Comparison of ENCODE assay signal across 8 cellular contexts in the genomic region with DNA sequence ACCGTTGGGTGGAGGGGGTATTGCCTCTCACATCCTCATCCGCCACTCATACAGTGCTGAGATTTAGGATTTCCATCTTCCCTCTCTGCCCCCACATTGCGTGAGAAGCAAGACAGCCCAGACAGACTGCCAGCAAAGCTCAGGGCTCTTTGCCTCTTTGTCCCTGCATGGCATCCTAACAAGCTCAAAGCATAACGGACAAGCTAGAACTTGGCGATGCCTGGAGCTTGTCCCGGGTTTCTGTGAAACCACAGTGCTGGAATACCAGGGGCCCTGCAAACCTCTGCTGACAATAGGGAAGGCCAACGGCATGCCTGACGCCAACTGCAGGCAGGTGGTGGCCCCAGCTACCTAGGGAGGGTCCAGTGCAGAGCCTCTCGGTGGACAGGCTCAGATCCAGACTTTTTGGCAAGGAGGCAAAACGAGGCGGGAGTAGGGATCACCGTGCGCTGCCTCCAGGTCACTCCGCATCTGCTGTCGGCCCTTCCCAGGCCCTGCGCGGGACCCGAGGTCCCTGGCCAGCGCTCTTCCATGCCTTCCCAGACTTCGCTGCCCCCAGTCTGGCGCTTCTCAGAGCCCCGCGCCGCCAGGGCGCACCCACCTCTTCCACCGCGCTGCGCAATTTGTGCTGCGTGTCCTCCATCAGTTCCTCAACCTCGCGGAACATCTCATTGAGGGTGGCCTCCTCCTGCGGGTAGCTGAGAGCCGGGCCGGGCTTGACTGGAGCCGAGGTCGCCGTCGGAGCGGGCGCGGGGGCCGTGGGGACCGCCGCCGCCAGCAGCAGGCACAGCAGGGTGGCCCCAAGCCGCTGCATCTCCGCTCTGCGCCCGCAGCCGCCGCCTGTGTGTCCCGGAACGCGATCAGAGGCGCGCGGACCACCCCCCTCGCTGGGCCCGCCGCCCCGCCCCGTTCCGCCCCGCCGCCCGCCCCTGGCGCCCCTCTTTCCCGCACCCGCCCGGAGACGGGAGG. TPM values are rescaled to one million over a fixed set of nuclear protein-coding genes. Genes with fewer than 3 reads are reported as not detected.
DNase-seq lines count a peak whose midpoint lies in the region; TF ChIP-seq lines count a peak whose summit lies in the region.

A gene (minus strand): TSS at position 858 of the 969 bp plus-strand sequence. CDS start 44 bp downstream, at position 814.

- H3K36me3 ChIP-seq in HEK293 (ENCODE audit: control insufficient read depth in 2 of 2, insufficient read depth in 1 of 2, low read length in 2 of 2) (no peaks in the 10 kb centered on the region), osteoblast (ENCODE audit: insufficient read depth, low read length) (no peaks in the 10 kb centered on the region)

- H3K4me2 ChIP-seq in osteoblast (ENCODE audit: insufficient read depth, low read length), result peak within 1 kb of the TSS; percentile 77

- no peak for DNase-seq in activated T-helper 2 cell treated with anti-CD3 and anti-CD28 coated beads, Interferon-gamma antibody, Interleukin-2, Interleukin-4, amounts not matched to agents 10 μg/mL and 5 μg/mL and 100 μg/mL, durations not matched to agents 14 hours and 24 hours and 36 hours (ENCODE audit: low spot score)
- DNase-seq in glutamatergic neuron, result peak; percentile 55
- peak; percentile 81 for DNase-seq in osteoblast (ENCODE audit: insufficient read length, low spot score, missing footprints)
- DNase-seq in NCI-H345 treated with DMSO at 0.1 percent for 48 hours (lab: John Stamatoyannopoulos, UW; ENCODE audit: unreplicated experiment), result no peak
- no peak for DNase-seq in kidney glomerular epithelial cell (lab: John Stamatoyannopoulos, UW)
- no peak for DNase-seq in GM19238 (ENCODE audit: insufficient read length, low spot score)
- DNase-seq in SHP77 (lab: John Stamatoyannopoulos, UW), result no peak

- peaks cover 77% of the 10 kb centered on the region for H3K27me3 Mint-ChIP-seq in activated T-helper 2 cell treated with anti-CD3 and anti-CD28 coated beads, Interferon-gamma antibody, Interleukin-2, Interleukin-4, amounts not matched to agents 10 μg/mL and 5 μg/mL and 100 μg/mL, durations not matched to agents 14 hours and 24 hours and 36 hours (ENCODE audit: low read depth)
- peaks cover 2% of the 10 kb centered on the region for H3K27me3 Mint-ChIP-seq in glutamatergic neuron (ENCODE audit: unreplicated experiment)

- intact Hi-C loops in activated T-helper 2 cell treated with anti-CD3 and anti-CD28 coated beads, Interferon-gamma antibody, Interleukin-2, Interleukin-4, amounts not matched to agents 10 μg/mL and 5 μg/mL and 100 μg/mL, durations not matched to agents 14 hours and 24 hours and 36 hours (cut with micrococcal nuclease), result no loop called here

- H3K9me3 Mint-ChIP-seq in activated T-helper 2 cell treated with anti-CD3 and anti-CD28 coated beads, Interferon-gamma antibody, Interleukin-2, Interleukin-4, amounts not matched to agents 10 μg/mL and 5 μg/mL and 100 μg/mL, durations not matched to agents 14 hours and 24 hours and 36 hours, result no peaks in the 10 kb centered on the region
- H3K9me3 Mint-ChIP-seq in glutamatergic neuron (ENCODE audit: unreplicated experiment), result peaks cover 10% of the 10 kb centered on the region

- peaks cover 44% of the 10 kb centered on the region for H3K27me3 ChIP-seq in osteoblast (ENCODE audit: insufficient read depth, low read length)

- POLR2A ChIA-PET in HEK293 (lab: Yijun Ruan, JAX), result interaction anchor here (0.5 to 1.6 kb wide), 2 partner anchors 14 to 28 kb away, joined by 4 read pairs; no protein-coding TSS in a partner anchor

- H3K4me3 Mint-ChIP-seq in activated T-helper 2 cell treated with anti-CD3 and anti-CD28 coated beads, Interferon-gamma antibody, Interleukin-2, Interleukin-4, amounts not matched to agents 10 μg/mL and 5 μg/mL and 100 μg/mL, durations not matched to agents 14 hours and 24 hours and 36 hours (ENCODE audit: low read depth), result peak within 1 kb of the TSS; percentile 48
- H3K4me3 Mint-ChIP-seq in glutamatergic neuron (ENCODE audit: unreplicated experiment), result peak within 1 kb of the TSS; percentile 93

- TF ChIP-seq CTCF in HEK293 (tag by site-specific recombination; IDR thresholded peaks at IDR 0.05), result no peak
- no peak for TF ChIP-seq CTCF in glutamatergic neuron (IDR thresholded peaks at IDR 0.05; ENCODE audit: partially characterized antibody, unreplicated experiment)
- TF ChIP-seq CTCF in osteoblast (IDR thresholded peaks at IDR 0.05; ENCODE audit: extremely low read depth, low read depth, low read length), result no peak

- H3K27ac ChIP-seq in HEK293 (ENCODE audit: extremely low read depth, low read depth, low read length) (no peak within 1 kb of the TSS), osteoblast (ENCODE audit: low read depth, low read length) (no peak within 1 kb of the TSS)

- no peaks in the 10 kb centered on the region for H3K79me2 ChIP-seq in osteoblast (ENCODE audit: insufficient read depth, low read length)

- H3K9me3 ChIP-seq in HEK293 (ENCODE audit: control insufficient read depth, insufficient read depth, low read depth, low read length), result no peaks in the 10 kb centered on the region
- no peaks in the 10 kb centered on the region for H3K9me3 ChIP-seq in osteoblast (ENCODE audit: low read depth, low read length)

- H2AFZ ChIP-seq in osteoblast (ENCODE audit: low read length), result peak within 1 kb of the TSS; percentile 57

- peak within 1 kb of the TSS; percentile 45 for H3K4me3 ChIP-seq in HEK293 (ENCODE audit: low read depth, low read length)
- H3K4me3 ChIP-seq in osteoblast (ENCODE audit: insufficient read depth, low read length), result peak within 1 kb of the TSS; percentile 68

- H3K4me1 ChIP-seq in HEK293 (ENCODE audit: control insufficient read depth, insufficient read depth, low read length), result no peaks in the 10 kb centered on the region
- no peaks in the 10 kb centered on the region for H3K4me1 ChIP-seq in osteoblast (ENCODE audit: insufficient read depth, low read length)

- H3K36me3 Mint-ChIP-seq in activated T-helper 2 cell treated with anti-CD3 and anti-CD28 coated beads, Interferon-gamma antibody, Interleukin-2, Interleukin-4, amounts not matched to agents 10 μg/mL and 5 μg/mL and 100 μg/mL, durations not matched to agents 14 hours and 24 hours and 36 hours (ENCODE audit: low read depth), result no peaks in the 10 kb centered on the region
- H3K36me3 Mint-ChIP-seq in glutamatergic neuron (ENCODE audit: unreplicated experiment), result peaks cover 5% of the 10 kb centered on the region

- CTCF ChIA-PET in HEK293 (lab: Yijun Ruan, JAX), result interaction anchor here (1.1 to 1.6 kb wide), 3 partner anchors 14 to 41 kb away, joined by 3 to 6 read pairs (median 4); no protein-coding TSS in a partner anchor

- H3K4me1 Mint-ChIP-seq in activated T-helper 2 cell treated with anti-CD3 and anti-CD28 coated beads, Interferon-gamma antibody, Interleukin-2, Interleukin-4, amounts not matched to agents 10 μg/mL and 5 μg/mL and 100 μg/mL, durations not matched to agents 14 hours and 24 hours and 36 hours (ENCODE audit: low read depth), result peaks cover 5% of the 10 kb centered on the region
- peaks cover 20% of the 10 kb centered on the region for H3K4me1 Mint-ChIP-seq in glutamatergic neuron (ENCODE audit: low read depth, unreplicated experiment)

- H4K20me1 ChIP-seq in osteoblast (ENCODE audit: insufficient read depth, low read length), result no peaks in the 10 kb centered on the region

- no peak within 1 kb of the TSS for H3K27ac Mint-ChIP-seq in activated T-helper 2 cell treated with anti-CD3 and anti-CD28 coated beads, Interferon-gamma antibody, Interleukin-2, Interleukin-4, amounts not matched to agents 10 μg/mL and 5 μg/mL and 100 μg/mL, durations not matched to agents 14 hours and 24 hours and 36 hours
- peak within 1 kb of the TSS; percentile 85 for H3K27ac Mint-ChIP-seq in glutamatergic neuron (ENCODE audit: unreplicated experiment)

TF ChIP-seq in HEK293, 187 proteins besides CTCF, POLR2A, EP300 and RAD21 (continues in another document):
- peak; percentile 45; the same call in 1 of the 2 replicates for TF ChIP-seq ZNF335 (tag by site-specific recombination; conservative IDR thresholded peaks at IDR 0.05)
- TF ChIP-seq ZNF23 (tag by site-specific recombination; IDR thresholded peaks at IDR 0.05; ENCODE audit: borderline replicate concordance), result no peak
- TF ChIP-seq, protein P1, sequence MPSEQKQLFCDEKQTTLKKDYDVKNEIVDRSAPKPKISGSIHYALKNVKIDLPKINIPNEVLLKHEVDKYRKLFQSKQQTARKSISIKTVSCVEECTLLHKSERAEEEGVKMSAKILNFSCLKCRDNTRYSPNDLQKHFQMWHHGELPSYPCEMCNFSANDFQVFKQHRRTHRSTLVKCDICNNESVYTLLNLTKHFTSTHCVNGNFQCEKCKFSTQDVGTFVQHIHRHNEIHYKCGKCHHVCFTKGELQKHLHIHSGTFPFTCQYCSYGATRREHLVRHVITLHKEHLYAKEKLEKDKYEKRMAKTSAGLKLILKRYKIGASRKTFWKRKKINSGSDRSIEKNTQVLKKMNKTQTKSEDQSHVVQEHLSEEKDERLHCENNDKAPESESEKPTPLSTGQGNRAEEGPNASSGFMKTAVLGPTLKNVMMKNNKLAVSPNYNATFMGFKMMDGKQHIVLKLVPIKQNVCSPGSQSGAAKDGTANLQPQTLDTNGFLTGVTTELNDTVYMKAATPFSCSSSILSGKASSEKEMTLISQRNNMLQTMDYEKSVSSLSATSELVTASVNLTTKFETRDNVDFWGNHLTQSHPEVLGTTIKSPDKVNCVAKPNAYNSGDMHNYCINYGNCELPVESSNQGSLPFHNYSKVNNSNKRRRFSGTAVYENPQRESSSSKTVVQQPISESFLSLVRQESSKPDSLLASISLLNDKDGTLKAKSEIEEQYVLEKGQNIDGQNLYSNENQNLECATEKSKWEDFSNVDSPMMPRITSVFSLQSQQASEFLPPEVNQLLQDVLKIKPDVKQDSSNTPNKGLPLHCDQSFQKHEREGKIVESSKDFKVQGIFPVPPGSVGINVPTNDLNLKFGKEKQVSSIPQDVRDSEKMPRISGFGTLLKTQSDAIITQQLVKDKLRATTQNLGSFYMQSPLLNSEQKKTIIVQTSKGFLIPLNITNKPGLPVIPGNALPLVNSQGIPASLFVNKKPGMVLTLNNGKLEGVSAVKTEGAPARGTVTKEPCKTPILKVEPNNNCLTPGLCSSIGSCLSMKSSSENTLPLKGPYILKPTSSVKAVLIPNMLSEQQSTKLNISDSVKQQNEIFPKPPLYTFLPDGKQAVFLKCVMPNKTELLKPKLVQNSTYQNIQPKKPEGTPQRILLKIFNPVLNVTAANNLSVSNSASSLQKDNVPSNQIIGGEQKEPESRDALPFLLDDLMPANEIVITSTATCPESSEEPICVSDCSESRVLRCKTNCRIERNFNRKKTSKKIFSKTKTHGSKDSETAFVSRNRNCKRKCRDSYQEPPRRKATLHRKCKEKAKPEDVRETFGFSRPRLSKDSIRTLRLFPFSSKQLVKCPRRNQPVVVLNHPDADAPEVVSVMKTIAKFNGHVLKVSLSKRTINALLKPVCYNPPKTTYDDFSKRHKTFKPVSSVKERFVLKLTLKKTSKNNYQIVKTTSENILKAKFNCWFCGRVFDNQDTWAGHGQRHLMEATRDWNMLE (tag by site-specific recombination; conservative IDR thresholded peaks at IDR 0.05; ENCODE audit: low read depth), result no peak

RNA-seq across cellular contexts. Expression of the gene that starts here (rescaled TPM):
- not detected in 2 replicates for total RNA-seq in activated T-helper 2 cell treated with anti-CD3 and anti-CD28 coated beads, Interferon-gamma antibody, Interleukin-2, Interleukin-4, amounts not matched to agents 10 μg/mL and 5 μg/mL and 100 μg/mL, durations not matched to agents 14 hours and 24 hours and 36 hours
- total RNA-seq in glutamatergic neuron (ENCODE audit: unreplicated experiment) (131 TPM), osteoblast (52.2 and 72.4 TPM in 2 replicates)

Comparison
In these comparisons a context has a peak if more than half of its experiments do, and no peak if none do; other contexts are left out.
1. RNA of the gene that starts here (total RNA-seq): 131 TPM in glutamatergic neuron (single experiment) and 52.2 to 72.4 TPM in osteoblast; not detected in activated T-helper 2 cell treated with anti-CD3 and anti-CD28 coated beads, Interferon-gamma antibody, Interleukin-2, Interleukin-4, amounts not matched to agents 10 μg/mL and 5 μg/mL and 100 μg/mL, durations not matched to agents 14 hours and 24 hours and 36 hours; every median in the first group is over 10 times any median in the second.
2. DNase-seq: peak in glutamatergic neuron (single experiment) and osteoblast (single experiment); none in activated T-helper 2 cell treated with anti-CD3 and anti-CD28 coated beads, Interferon-gamma antibody, Interleukin-2, Interleukin-4, amounts not matched to agents 10 μg/mL and 5 μg/mL and 100 μg/mL, durations not matched to agents 14 hours and 24 hours and 36 hours (single experiment), NCI-H345 treated with DMSO at 0.1 percent for 48 hours (single experiment), kidney glomerular epithelial cell (single experiment), GM19238 (single experiment) and SHP77 (0 of 2).